Comparison of ENCODE assay signal across 9 cellular contexts in the genomic region with DNA sequence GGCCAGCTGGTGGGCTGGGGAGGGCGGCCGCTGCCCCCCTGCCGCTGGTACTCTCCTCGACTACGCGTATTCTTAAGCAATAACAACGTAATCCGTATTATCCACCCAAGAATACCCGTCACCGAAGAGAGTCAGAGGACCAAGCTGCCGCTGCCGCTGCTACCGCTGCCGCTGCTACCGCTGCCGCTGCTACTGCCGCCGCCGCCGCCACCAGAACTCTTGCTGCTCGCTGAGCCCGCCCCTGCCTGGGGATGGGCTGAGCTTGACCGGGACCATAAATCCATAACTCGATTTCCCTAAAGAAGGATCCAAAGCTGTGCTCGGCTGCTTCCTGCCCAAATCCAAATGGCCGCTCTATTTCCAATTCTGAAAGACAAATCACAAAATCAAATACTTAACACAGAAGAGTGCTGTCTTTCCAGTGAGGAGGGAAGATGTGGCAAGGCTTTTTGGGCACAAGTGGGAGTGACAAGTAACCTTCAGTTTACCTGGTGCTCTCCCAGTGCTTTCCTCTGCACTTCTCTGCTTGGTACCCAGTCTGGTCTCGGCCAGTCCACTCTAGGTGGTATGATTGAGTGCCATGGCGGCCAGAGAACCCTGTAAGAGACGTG.
DNase-seq lines count a peak whose midpoint lies in the region; ATAC-seq and TF ChIP-seq lines count a peak whose summit lies in the region.
"Had no signal": no experiment of that assay in that cellular context is flagged by ENCODE, and none has a peak within 500 bp of the region (broad histone marks: within the 10 kb centered on the region; RNA-seq: fewer than 3 reads in every experiment).

No MANE protein-coding gene starts in this region.

- H3K4me1 ChIP-seq in gastroesophageal sphincter: peaks cover 0 to 32% (median 14%) of the 10 kb centered on the region in 3 donors

- H3K36me3 ChIP-seq in gastroesophageal sphincter: no peaks in the 10 kb centered on the region

- no peaks in the 10 kb centered on the region for H3K9me3 ChIP-seq in gastroesophageal sphincter

- WGBS in gastroesophageal sphincter (ENCODE audit: low coverage in 1 of 2), 2 donors: 5 to 15% methylated on average over 6 to 11 of the region's 29 CpGs

- peak overlapping the region; percentile 66 to 71 for H3K4me3 ChIP-seq in foreskin fibroblast (ENCODE audit: low read depth in 1 of 2, low read length in 2 of 2)
- H3K4me3 ChIP-seq in gastroesophageal sphincter: peak overlapping the region in 1 of 2 donors; percentile 47
- H3K4me3 ChIP-seq: GM12878 had no signal

- no peaks in the 10 kb centered on the region for H3K36me3 Mint-ChIP-seq in activated CD8-positive, alpha-beta T cell treated with anti-CD3 and anti-CD28 coated beads for 36 hours (ENCODE audit: low read depth)

- peak overlapping the region; percentile 70 for H3K4me3 Mint-ChIP-seq in activated CD8-positive, alpha-beta T cell treated with anti-CD3 and anti-CD28 coated beads for 36 hours

- POLR2A ChIA-PET in activated CD8-positive, alpha-beta T cell treated with anti-CD3 and anti-CD28 coated beads for 36 hours (lab: Charles Lee): interaction anchor here (0.6 kb wide), 1 partner anchor 981 kb away, joined by 3 read pairs; no protein-coding TSS in a partner anchor

- peaks cover 66% of the 10 kb centered on the region for H3K27me3 Mint-ChIP-seq in activated CD8-positive, alpha-beta T cell treated with anti-CD3 and anti-CD28 coated beads for 36 hours

- no peaks in the 10 kb centered on the region for H3K9me3 Mint-ChIP-seq in activated CD8-positive, alpha-beta T cell treated with anti-CD3 and anti-CD28 coated beads for 36 hours

- CTCF ChIA-PET in activated CD8-positive, alpha-beta T cell treated with anti-CD3 and anti-CD28 coated beads for 36 hours (lab: Charles Lee): interaction anchor here (0.6 to 0.9 kb wide), 2 partner anchors 14 to 907 kb away, joined by 3 to 5 read pairs; no protein-coding TSS in a partner anchor

- no peak overlapping the region for H3K27ac ChIP-seq in gastroesophageal sphincter

- TF ChIP-seq CTCF in activated CD8-positive, alpha-beta T cell treated with anti-CD3 and anti-CD28 coated beads for 36 hours (IDR thresholded peaks at IDR 0.05): no peak
- TF ChIP-seq CTCF in foreskin fibroblast (IDR thresholded peaks at IDR 0.05; ENCODE audit: low read depth, low read length) (no peak), gastroesophageal sphincter (IDR thresholded peaks at IDR 0.05) (no peak)

- no peak for TF ChIP-seq POLR2A in gastroesophageal sphincter (IDR thresholded peaks at IDR 0.05)

- H3K27ac Mint-ChIP-seq in activated CD8-positive, alpha-beta T cell treated with anti-CD3 and anti-CD28 coated beads for 36 hours: no peak overlapping the region

- peaks cover 77% of the 10 kb centered on the region for H3K27me3 ChIP-seq in gastroesophageal sphincter

- peak; percentile 50 for DNase-seq in stimulated activated CD4-positive, alpha-beta T cell treated with anti-CD3 and anti-CD28 coated beads, Interleukin-15, amount 100 ng/mL, for 24 hours
- DNase-seq in stimulated activated CD4-positive, alpha-beta T cell treated with anti-CD3 and anti-CD28 coated beads, Interleukin-4, amount 100 ng/mL, for 1 hour: no peak
- peak; percentile 26 for DNase-seq in activated CD8-positive, alpha-beta T cell treated with anti-CD3 and anti-CD28 coated beads for 36 hours
- DNase-seq in foreskin fibroblast (peak; percentile 53 to 78), retina (peak; percentile 76), hepatic stellate cell (ENCODE audit: low spot score) (no peak), NCI-H2196 treated with DMSO at 0.1 percent for 48 hours (lab: John Stamatoyannopoulos, UW; ENCODE audit: unreplicated experiment) (no peak)

- intact Hi-C loops in activated CD8-positive, alpha-beta T cell treated with anti-CD3 and anti-CD28 coated beads for 36 hours (cut with micrococcal nuclease): loop anchor here (5.0 to 10.0 kb wide), 2 partner anchors 124 to 221 kb away; partner anchors contain the start of gene DPYD

- peaks cover 26% of the 10 kb centered on the region for H3K4me1 Mint-ChIP-seq in activated CD8-positive, alpha-beta T cell treated with anti-CD3 and anti-CD28 coated beads for 36 hours (ENCODE audit: low read depth)

- no peak for ATAC-seq in activated CD8-positive, alpha-beta T cell treated with anti-CD3 and anti-CD28 coated beads for 36 hours
- no peak for ATAC-seq in gastroesophageal sphincter
- ATAC-seq: GM12878 had no signal

- TF ChIP-seq EP300 in gastroesophageal sphincter (IDR thresholded peaks at IDR 0.05): no peak

Comparison
In these comparisons a context has a peak if more than half of its experiments do, and no peak if none do; other contexts are left out.
1. DNase-seq: peak in stimulated activated CD4-positive, alpha-beta T cell treated with anti-CD3 and anti-CD28 coated beads, Interleukin-15, amount 100 ng/mL, for 24 hours (single experiment), activated CD8-positive, alpha-beta T cell treated with anti-CD3 and anti-CD28 coated beads for 36 hours (single experiment), foreskin fibroblast (2 of 2) and retina (single experiment); none in stimulated activated CD4-positive, alpha-beta T cell treated with anti-CD3 and anti-CD28 coated beads, Interleukin-4, amount 100 ng/mL, for 1 hour (single experiment), hepatic stellate cell (single experiment) and NCI-H2196 treated with DMSO at 0.1 percent for 48 hours (single experiment).